1 cellular context compared by ENCODE assay signal in genomic region chr5:177086918-177087706, GRCh38.
TF ChIP-seq lines count a peak whose summit lies in the region.

No MANE protein-coding gene starts in this region.

TF ChIP-seq in HepG2, 621 proteins besides CTCF, POLR2A, EP300 and RAD21 (continued from another document and continues in another):
- TF ChIP-seq ZNF598 (CRISPR knock-in tag; IDR thresholded peaks at IDR 0.05; ENCODE audit: borderline replicate concordance), result no peak
- TF ChIP-seq CAMTA2 (CRISPR knock-in tag; IDR thresholded peaks at IDR 0.05; ENCODE audit: borderline replicate concordance), result 0 out of 2 replicates have a peak, but pooled peaks have one; percentile 30
- TF ChIP-seq ZNF550 (CRISPR knock-in tag; IDR thresholded peaks at IDR 0.05; ENCODE audit: borderline replicate concordance), result no peak
- TF ChIP-seq ZNF121 (CRISPR knock-in tag; IDR thresholded peaks at IDR 0.05), result no peak
- 0 out of 2 replicates have a peak, but pooled peaks have one; percentile 54 for TF ChIP-seq ZNF619 (CRISPR knock-in tag; IDR thresholded peaks at IDR 0.05)
- peak; percentile 92 for TF ChIP-seq ZBTB38 (CRISPR knock-in tag; IDR thresholded peaks at IDR 0.05)
- peak; percentile 78; the same call in 1 of the 2 replicates for TF ChIP-seq ZNF451 (CRISPR knock-in tag; IDR thresholded peaks at IDR 0.05)
- TF ChIP-seq TOPORS (CRISPR knock-in tag; IDR thresholded peaks at IDR 0.05), result no peak
- TF ChIP-seq KDM3A (CRISPR knock-in tag; IDR thresholded peaks at IDR 0.05; ENCODE audit: low read depth), result peak; percentile 83; the same call in 1 of the 2 replicates
- peak; percentile 21; the same call in 1 of the 2 replicates for TF ChIP-seq NKX3-1 (CRISPR knock-in tag; IDR thresholded peaks at IDR 0.05)
- 0 out of 2 replicates have a peak, but pooled peaks have one; percentile 40 for TF ChIP-seq E2F5 (CRISPR knock-in tag; conservative IDR thresholded peaks at IDR 0.05)
- peak; percentile 88; the same call in 1 of the 2 replicates for TF ChIP-seq PAX8 (CRISPR knock-in tag; IDR thresholded peaks at IDR 0.05; ENCODE audit: borderline replicate concordance)
- no peak for TF ChIP-seq ZFP36 (IDR thresholded peaks at IDR 0.05; ENCODE audit: borderline replicate concordance, low read depth, low read length, partially characterized antibody)
- TF ChIP-seq ZNF674 (CRISPR knock-in tag; IDR thresholded peaks at IDR 0.05; ENCODE audit: low read depth), result 0 out of 2 replicates have a peak, but pooled peaks have one; percentile 81
- peak; percentile 78 for TF ChIP-seq POGZ (CRISPR knock-in tag; IDR thresholded peaks at IDR 0.05)
- TF ChIP-seq ZFP62 (CRISPR knock-in tag; IDR thresholded peaks at IDR 0.05), result no peak
- no peak for TF ChIP-seq ZNF567 (CRISPR knock-in tag; IDR thresholded peaks at IDR 0.05; ENCODE audit: borderline replicate concordance)
- TF ChIP-seq ZBTB1 (CRISPR knock-in tag; IDR thresholded peaks at IDR 0.05; ENCODE audit: borderline replicate concordance), result no peak
- TF ChIP-seq KDM6A (CRISPR knock-in tag; IDR thresholded peaks at IDR 0.05; ENCODE audit: low read depth), result peak; percentile 94
- TF ChIP-seq THAP11 (CRISPR knock-in tag; IDR thresholded peaks at IDR 0.05), result peak; percentile 62
- TF ChIP-seq ARID3A (IDR thresholded peaks at IDR 0.05; ENCODE audit: low read depth, low read length), result no peak
- no peak for TF ChIP-seq RFX3 (CRISPR knock-in tag; IDR thresholded peaks at IDR 0.05)
- peak; percentile 85 for TF ChIP-seq ONECUT2 (CRISPR knock-in tag; IDR thresholded peaks at IDR 0.05)
- TF ChIP-seq THRA (CRISPR knock-in tag; IDR thresholded peaks at IDR 0.05; ENCODE audit: borderline replicate concordance), result peak; percentile 71; the same call in 1 of the 2 replicates
- TF ChIP-seq HBP1 (CRISPR knock-in tag; IDR thresholded peaks at IDR 0.05; ENCODE audit: low read depth), result no peak
- no peak for TF ChIP-seq REXO4 (CRISPR knock-in tag; IDR thresholded peaks at IDR 0.05; ENCODE audit: borderline replicate concordance)
- peak; percentile 70; the same call in 1 of the 2 replicates for TF ChIP-seq SOX5 (CRISPR knock-in tag; IDR thresholded peaks at IDR 0.05; ENCODE audit: borderline replicate concordance)
- TF ChIP-seq PRPF4 (IDR thresholded peaks at IDR 0.05; ENCODE audit: low read depth, low read length, poor library complexity, severe bottlenecking), result peak; percentile 97
- peak; percentile 83 for TF ChIP-seq E2F2 (CRISPR knock-in tag; IDR thresholded peaks at IDR 0.05; ENCODE audit: borderline replicate concordance)
- TF ChIP-seq TFAP4 (IDR thresholded peaks at IDR 0.05; ENCODE audit: borderline replicate concordance, low read depth), result peak; percentile 50; the same call in 1 of the 2 replicates
- TF ChIP-seq ZSCAN29 (CRISPR knock-in tag; conservative IDR thresholded peaks at IDR 0.05), result no peak
- TF ChIP-seq ETS1 (CRISPR knock-in tag; IDR thresholded peaks at IDR 0.05), result no peak
- TF ChIP-seq ZBTB46 (CRISPR knock-in tag; IDR thresholded peaks at IDR 0.05; ENCODE audit: borderline replicate concordance), result no peak
- TF ChIP-seq THYN1 (CRISPR knock-in tag; IDR thresholded peaks at IDR 0.05; ENCODE audit: borderline replicate concordance, low read depth), result no peak
- peak; percentile 39; the same call in 1 of the 2 replicates for TF ChIP-seq THAP8 (CRISPR knock-in tag; IDR thresholded peaks at IDR 0.05; ENCODE audit: borderline replicate concordance)
- no peak for TF ChIP-seq TGIF2 (CRISPR knock-in tag; IDR thresholded peaks at IDR 0.05)
- peak; percentile 90 for TF ChIP-seq SKI (IDR thresholded peaks at IDR 0.05; ENCODE audit: partially characterized antibody)
- peak; percentile 48; the same call in 1 of the 2 replicates for TF ChIP-seq MEF2D (CRISPR knock-in tag; IDR thresholded peaks at IDR 0.05)
- TF ChIP-seq SATB2 (CRISPR knock-in tag; IDR thresholded peaks at IDR 0.05), result no peak; the same call in 1 of the 2 replicates
- TF ChIP-seq NFAT5 (CRISPR knock-in tag; IDR thresholded peaks at IDR 0.05), result 0 out of 2 replicates have a peak, but pooled peaks have one; percentile 33
- TF ChIP-seq ZNF841 (CRISPR knock-in tag; IDR thresholded peaks at IDR 0.05; ENCODE audit: borderline replicate concordance), result no peak; the same call in 1 of the 2 replicates
- TF ChIP-seq ZMYM3 (CRISPR knock-in tag; IDR thresholded peaks at IDR 0.05), result peak; percentile 68; the same call in 1 of the 2 replicates
- no peak for TF ChIP-seq RBAK (CRISPR knock-in tag; IDR thresholded peaks at IDR 0.05)
- TF ChIP-seq REPIN1 (CRISPR knock-in tag; IDR thresholded peaks at IDR 0.05; ENCODE audit: borderline replicate concordance, low read depth), result peak; percentile 58
- TF ChIP-seq ZNF343 (CRISPR knock-in tag; IDR thresholded peaks at IDR 0.05), result peak; percentile 79
- TF ChIP-seq ZNF737 (CRISPR knock-in tag; IDR thresholded peaks at IDR 0.05; ENCODE audit: borderline replicate concordance), result no peak
- peak; percentile 72 for TF ChIP-seq MIXL1 (CRISPR knock-in tag; IDR thresholded peaks at IDR 0.05)
- TF ChIP-seq NCOA5 (CRISPR knock-in tag; IDR thresholded peaks at IDR 0.05), result no peak
